In genomic region chr17:81927653-81928496, GRCh38 we compare ENCODE assay signal across 8 cellular contexts. TPM values are rescaled to one million over a fixed set of nuclear protein-coding genes. Genes with fewer than 3 reads are reported as not detected.
DNase-seq lines count a peak whose midpoint lies in the region; ATAC-seq and TF ChIP-seq lines count a peak whose summit lies in the region.

MAFG (minus strand) TSS chr17:81927735; CDS start chr17:81923185, 4,550 bp downstream.

- TF ChIP-seq POLR2A in adrenal gland (IDR thresholded peaks at IDR 0.05), result peak; percentile 58 to 90
- TF ChIP-seq POLR2A in prostate gland (IDR thresholded peaks at IDR 0.05), result peak; percentile 72

- H3K4me1 ChIP-seq in adrenal gland (replicated peaks in 1 of 2), result peaks cover 33 to 38% of the 10 kb centered on the region in 2 donors
- peaks cover 22% of the 10 kb centered on the region for H3K4me1 ChIP-seq in prostate gland (replicated peaks)

- H3K4me3 ChIP-seq in adrenal gland (peak within 1 kb of the TSS; percentile 37 to 100 (median 78)), prostate gland (peak within 1 kb of the TSS; percentile 89 to 98)

- ATAC-seq in HG02840 (IDR thresholded peaks at IDR 0.05; ENCODE audit: low FRiP score, unreplicated experiment), result peak; percentile 61
- peak; percentile 61 to 76 for ATAC-seq in left cardiac atrium

- TF ChIP-seq CTCF in GM12874 (IDR thresholded peaks at IDR 0.05; ENCODE audit: insufficient read depth, low read depth, low read length) (peak; percentile 69), adrenal gland (IDR thresholded peaks at IDR 0.05) (peak in 3 of 6 experiments; percentile 13 to 31 (median 28)), prostate gland (IDR thresholded peaks at IDR 0.05) (peak in 2 of 4 experiments; percentile 26 to 54)

- H3K27me3 ChIP-seq in adrenal gland, result no peaks in the 10 kb centered on the region
- no peaks in the 10 kb centered on the region for H3K27me3 ChIP-seq in prostate gland (replicated peaks; ENCODE audit: insufficient read depth)

- DNase-seq in NCI-H146 treated with DMSO at 0.1 percent for 48 hours (lab: John Stamatoyannopoulos, UW; ENCODE audit: unreplicated experiment) (peak; percentile 88), T-helper 1 cell (peak; percentile 85 to 93 (median 86)), adrenal gland (peak; percentile 90 to 96 (median 92)), left cardiac atrium (peak; percentile 93), prostate gland (ENCODE audit: low spot score) (peak; percentile 90), ureter (ENCODE audit: low spot score) (peak; percentile 91)

- H3K36me3 ChIP-seq in adrenal gland (replicated peaks in 1 of 2), result no peaks in the 10 kb centered on the region
- no peaks in the 10 kb centered on the region for H3K36me3 ChIP-seq in prostate gland

- H3K9me3 ChIP-seq in adrenal gland (replicated peaks in 1 of 3), result no peaks in the 10 kb centered on the region
- no peaks in the 10 kb centered on the region for H3K9me3 ChIP-seq in prostate gland

- peak within 1 kb of the TSS; percentile 91 to 99 (median 95) for H3K27ac ChIP-seq in adrenal gland
- peak within 1 kb of the TSS; percentile 83 to 85 for H3K27ac ChIP-seq in prostate gland

- WGBS in adrenal gland, 4 donors, result 0 to 1% (median 0%) methylated on average over 1 to 94 of the region's 94 CpGs
- WGBS in prostate gland, result under 1% methylated on average over 52 of the region's 94 CpGs

- intact Hi-C loops in adrenal gland (cut with DNase I) (no loop called here), left cardiac atrium (cut with DNase I) (no loop called here), prostate gland (cut with DNase I) (no loop called here)

RNA-seq across cellular contexts. Expression of gene MAFG, which starts in this region (rescaled TPM):
- 10 to 100 TPM; 19.7 to 44.5 (median 25.6) TPM for total RNA-seq in adrenal gland
- polyA plus RNA-seq in adrenal gland, result 10 to 100 TPM in 1 of 3 donors, 1 to 10 TPM in 2; 7.7 to 13.0 (median 8.9) TPM
- 10 to 100 TPM; 20.9 to 25.1 TPM for total RNA-seq in left cardiac atrium
- total RNA-seq in prostate gland, result 10 to 100 TPM; 11.3 to 27.7 TPM
- total RNA-seq in ureter, result 14.1 TPM

Comparison
In these comparisons a context has a peak if more than half of its experiments do, and no peak if none do; other contexts are left out.
1. Peak in every context shown above with its lines: DNase-seq, ATAC-seq, H3K4me3 ChIP-seq and H3K27ac ChIP-seq.